8 cellular contexts compared by ENCODE assay signal in the genomic region with DNA sequence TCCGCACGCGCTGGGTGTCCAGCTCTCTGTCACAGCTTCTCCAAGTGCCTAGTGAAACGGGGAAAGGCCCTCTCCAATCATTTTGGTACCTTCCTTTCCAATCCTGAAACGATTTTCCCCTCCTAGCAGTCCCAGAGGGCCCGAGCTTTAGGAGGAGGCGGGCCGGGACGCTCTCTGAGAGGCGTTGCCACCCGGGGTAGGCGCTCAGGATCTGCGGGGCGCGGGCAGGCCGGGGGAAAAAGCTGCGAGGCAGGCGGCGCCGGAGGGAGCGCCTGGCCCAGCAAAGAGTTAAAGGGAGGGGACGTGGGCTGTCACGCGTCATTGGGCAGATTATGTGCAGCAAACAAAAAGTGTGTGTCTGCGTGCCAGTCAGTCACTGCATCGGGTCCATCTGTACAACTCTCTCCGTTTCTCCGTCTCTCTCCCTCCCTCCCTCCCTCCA. TPM values are rescaled to one million over a fixed set of nuclear protein-coding genes. Genes with fewer than 3 reads are reported as not detected.
DNase-seq lines count a peak whose midpoint lies in the region; ATAC-seq, FAIRE-seq and TF ChIP-seq lines count a peak whose summit lies in the region.

A gene (plus strand): TSS at position 372 of the 442 bp plus-strand sequence. CDS start 2,578 bp downstream, outside the sequence.

- peak within 1 kb of the TSS; percentile 67 to 75 for H3K4me2 ChIP-seq in H1 (ENCODE audit: insufficient read depth in 1 of 2, low read depth in 2 of 2, low read length in 2 of 2)

- peaks cover 27 to 38% of the 10 kb centered on the region in 2 experiments for H4K20me1 ChIP-seq in H1 (replicated peaks in 1 of 2; ENCODE audit: control insufficient read depth in 1 of 2, insufficient read depth in 2 of 2, low read length in 2 of 2)

- intact Hi-C loops in Right ventricle myocardium superior (cut with DNase I) (no loop called here), Right ventricle myocardium inferior (cut with DNase I) (no loop called here)

- no peak within 1 kb of the TSS for H3K14ac ChIP-seq in H1 (ENCODE audit: insufficient read length)

- no peak for TF ChIP-seq POLR2A in H1 (IDR thresholded peaks at IDR 0.05; ENCODE audit: control extremely low read depth in 1 of 2, low read depth in 2 of 2, low read length in 2 of 2)

- TF ChIP-seq CTCF in H1 (IDR thresholded peaks at IDR 0.05; ENCODE audit: control extremely low read depth in 1 of 3, insufficient read depth in 1 of 3, low read depth in 1 of 3, low read length in 3 of 3) (no peak), neural crest cell (conservative IDR thresholded peaks at IDR 0.05) (no peak)

- no peak within 1 kb of the TSS for H2AFZ ChIP-seq in H1 (ENCODE audit: low read length)

- no peaks in the 10 kb centered on the region for H3K79me1 ChIP-seq in H1 (ENCODE audit: low read depth, low read length)

- CTCF ChIA-PET in H1 (lab: Charles Lee; ENCODE audit: partially characterized antibody) = interaction anchor here (1.1 to 9.2 kb wide), 5 partner anchors 9 to 73 kb away, joined by 3 to 170 read pairs (median 10); no protein-coding TSS in a partner anchor

- WGBS in H1 (ENCODE audit: extremely low coverage in 1 of 2, insufficient coverage in 1 of 2, insufficient read length in 1 of 2, insufficient replicate concordance in 2 of 2, low coverage in 1 of 2, low lambda C conversion rate in 2 of 2, missing lambda C conversion rate in 1 of 2), 2 experiments = 3% methylated on average over 24 of the region's 28 CpGs; no CpG with 5 or more reads in 1 of the 2 experiments

- no peak within 1 kb of the TSS for H3K9ac ChIP-seq in H1 (replicated peaks in 1 of 4; ENCODE audit: extremely low read depth in 1 of 4, low read depth in 3 of 4, low read length in 3 of 4)

- FAIRE-seq in H1 (lab: Jason Lieb, UNC) = no peak

- H3K27ac ChIP-seq in H1 (ENCODE audit: low read depth, low read length) = no peak within 1 kb of the TSS

- H3K36me3 ChIP-seq in H1 (ENCODE audit: control insufficient read depth in 2 of 4, insufficient read depth in 4 of 4, low read length in 3 of 4) = no peaks in the 10 kb centered on the region; a peak in 1 of 8 replicates

- H2BK5ac ChIP-seq in H1 (ENCODE audit: low read depth, low read length) = no peak within 1 kb of the TSS

- no peak within 1 kb of the TSS for H3K56ac ChIP-seq in H1 (replicated peaks; ENCODE audit: insufficient read length, low read depth, low read length)

- H3K23ac ChIP-seq in H1 (ENCODE audit: insufficient read length) = no peak within 1 kb of the TSS

- H3K79me2 ChIP-seq in H1 (ENCODE audit: control insufficient read depth in 1 of 2, insufficient read depth in 2 of 2, low read length in 2 of 2) = no peaks in the 10 kb centered on the region

- H2AK5ac ChIP-seq in H1 (ENCODE audit: low read depth, low read length) = no peak within 1 kb of the TSS

- H3K4ac ChIP-seq in H1 (replicated peaks; ENCODE audit: insufficient read length, low read depth, low read length) = no peak within 1 kb of the TSS

- DNase-seq in Right ventricle myocardium superior (no peak), Right ventricle myocardium inferior (ENCODE audit: missing footprints) (no peak), H1 (ENCODE audit: low read depth in 1 of 2, low spot score in 2 of 2) (peak in 1 of 2 experiments; percentile 62), neural crest cell (ENCODE audit: low read depth, low spot score) (no peak), SKM-1 (lab: John Stamatoyannopoulos, UW; ENCODE audit: unreplicated experiment) (no peak), SIG-M5 treated with dmso at 0.1 percent for 504 hours (lab: John Stamatoyannopoulos, UW; ENCODE audit: unreplicated experiment) (no peak)

- no peaks in the 10 kb centered on the region for H3K9me3 ChIP-seq in H1 (ENCODE audit: insufficient read depth in 2 of 2, low read depth in 1 of 2, low read length in 1 of 2)

- H3K4me3 ChIP-seq in H1 (ENCODE audit: extremely low read depth in 1 of 4, insufficient read depth in 2 of 4, low read depth in 3 of 4, low read length in 4 of 4) = peak within 1 kb of the TSS in 3 of 4 experiments; percentile 7 to 47 (median 7); a peak in 5 of 8 replicates

- no peak within 1 kb of the TSS for H2BK12ac ChIP-seq in H1 (ENCODE audit: low read depth, low read length)

- H4K91ac ChIP-seq in H1 (replicated peaks; ENCODE audit: insufficient read length, low read length) = no peak within 1 kb of the TSS

- no peak for TF ChIP-seq RAD21 in H1 (IDR thresholded peaks at IDR 0.05 in 1 of 2, conservative IDR thresholded peaks at IDR 0.05 in 1 of 2; ENCODE audit: low read depth in 2 of 2, low read length in 2 of 2)

- H3K4me1 Mint-ChIP-seq in T-helper 1 cell treated with Interleukin-12 subunit alpha and Interleukin-12 subunit beta and Interleukin-4 antibody, amounts not matched to agents 30 μg/mL and 1 μg/mL, for 36 hours (ENCODE audit: low read depth) = peaks cover 49% of the 10 kb centered on the region
- peaks cover 38% of the 10 kb centered on the region for H3K4me1 Mint-ChIP-seq in neural crest cell

- H3K4me1 ChIP-seq in H1 (replicated peaks in 1 of 4; ENCODE audit: control insufficient read depth in 3 of 4, insufficient read depth in 4 of 4, low read length in 3 of 4) = peaks cover 4 to 13% (median 8%) of the 10 kb centered on the region in 4 experiments

- no peak within 1 kb of the TSS for H2BK15ac ChIP-seq in H1 (ENCODE audit: low read length)

- peaks cover 91 to 100% (median 96%) of the 10 kb centered on the region in 4 experiments for H3K27me3 ChIP-seq in H1 (replicated peaks in 1 of 4; ENCODE audit: control insufficient read depth in 3 of 4, extremely low read depth in 1 of 4, insufficient read depth in 3 of 4, low read length in 3 of 4)

- no peak within 1 kb of the TSS for H4K5ac ChIP-seq in H1 (ENCODE audit: insufficient read length, low read depth, low read length)

- peaks cover 59% of the 10 kb centered on the region for H3K27me3 Mint-ChIP-seq in T-helper 1 cell treated with Interleukin-12 subunit alpha and Interleukin-12 subunit beta and Interleukin-4 antibody, amounts not matched to agents 30 μg/mL and 1 μg/mL, for 36 hours (ENCODE audit: low read depth)
- H3K27me3 Mint-ChIP-seq in neural crest cell (ENCODE audit: low read depth) = peaks cover 98% of the 10 kb centered on the region

- H3K9me3 Mint-ChIP-seq in T-helper 1 cell treated with Interleukin-12 subunit alpha and Interleukin-12 subunit beta and Interleukin-4 antibody, amounts not matched to agents 30 μg/mL and 1 μg/mL, for 36 hours = no peaks in the 10 kb centered on the region
- H3K9me3 Mint-ChIP-seq in neural crest cell = no peaks in the 10 kb centered on the region

- no peak for TF ChIP-seq EP300 in H1 (IDR thresholded peaks at IDR 0.05; ENCODE audit: borderline replicate concordance in 1 of 2, low read depth in 2 of 2, low read length in 2 of 2)

- no peak within 1 kb of the TSS for H4K8ac ChIP-seq in H1 (ENCODE audit: extremely low read depth, insufficient read depth, low read length)

- ATAC-seq in Right ventricle myocardium superior (ENCODE audit: poor library complexity) (peak; percentile 24), Right ventricle myocardium inferior (no peak), HG03520 (IDR thresholded peaks at IDR 0.05; ENCODE audit: unreplicated experiment) (no peak)

- H3K36me3 Mint-ChIP-seq in T-helper 1 cell treated with Interleukin-12 subunit alpha and Interleukin-12 subunit beta and Interleukin-4 antibody, amounts not matched to agents 30 μg/mL and 1 μg/mL, for 36 hours (ENCODE audit: low read depth) = peaks cover 72% of the 10 kb centered on the region
- H3K36me3 Mint-ChIP-seq in neural crest cell (ENCODE audit: low read depth) = no peaks in the 10 kb centered on the region

- H3K23me2 ChIP-seq in H1 (ENCODE audit: low read depth, low read length) = no peaks in the 10 kb centered on the region; the same call in 1 of the 2 replicates

- peak within 1 kb of the TSS; percentile 77 for H3K4me3 Mint-ChIP-seq in T-helper 1 cell treated with Interleukin-12 subunit alpha and Interleukin-12 subunit beta and Interleukin-4 antibody, amounts not matched to agents 30 μg/mL and 1 μg/mL, for 36 hours
- H3K4me3 Mint-ChIP-seq in neural crest cell = peak within 1 kb of the TSS; percentile 85

- H3K18ac ChIP-seq in H1 (ENCODE audit: extremely low read depth, low read length) = no peak within 1 kb of the TSS

- H3K27ac Mint-ChIP-seq in T-helper 1 cell treated with Interleukin-12 subunit alpha and Interleukin-12 subunit beta and Interleukin-4 antibody, amounts not matched to agents 30 μg/mL and 1 μg/mL, for 36 hours = peak within 1 kb of the TSS; percentile 17
- H3K27ac Mint-ChIP-seq in neural crest cell (ENCODE audit: unreplicated experiment) = peak within 1 kb of the TSS; percentile 59

- H2BK20ac ChIP-seq in H1 (ENCODE audit: low read length) = no peak within 1 kb of the TSS

- POLR2A ChIA-PET in H1 (lab: Charles Lee; ENCODE audit: partially characterized antibody) = interaction anchor here (0.8 to 1.3 kb wide), 3 partner anchors 9 to 840 kb away, joined by 3 read pairs; no protein-coding TSS in a partner anchor

- H2BK120ac ChIP-seq in H1 (replicated peaks; ENCODE audit: low read depth, low read length) = no peak within 1 kb of the TSS

TF ChIP-seq in H1, 55 proteins besides CTCF, POLR2A, EP300 and RAD21 (continues in another document):
- TF ChIP-seq ZNF274 (IDR thresholded peaks at IDR 0.05; ENCODE audit: borderline replicate concordance, extremely low read depth, low read length) = no peak

RNA-seq across cellular contexts. Expression of the gene that starts here (rescaled TPM):
- total RNA-seq in Right ventricle myocardium superior (0.73 TPM), Right ventricle myocardium inferior (1.2 TPM), neural crest cell (2.6 and 2.9 TPM in 2 replicates)
- 0.10 TPM in 1 of 2 replicates, not detected in the other for total RNA-seq in H1 (2021; fragmentation: NEBNext Ultra II Directional; extraction: Animal tissue kit (Norgen Biotek cat#: 25700))
- polyA plus RNA-seq in H1 (2011; rRNA removed) = 0.03 TPM in 1 of 2 replicates, not detected in the other
- 0.03 TPM for polyA plus RNA-seq in H1 (2011; cell fraction: cytosol; rRNA removed)
- polyA plus RNA-seq in H1 (2011; cell fraction: nucleus; rRNA removed) = 0.13 TPM
- polyA plus RNA-seq in H1 (2012, experiment 1 of 2) = not detected in 4 replicates
- not detected for polyA plus RNA-seq in H1 (2012, experiment 2 of 2)
- polyA plus RNA-seq in H1 (2013, experiment 1 of 2) = 0.08 TPM
- polyA plus RNA-seq in H1 (2013, experiment 2 of 2) = 0.07 TPM
- polyA minus RNA-seq in H1 (2011; rRNA and poly(A)+ RNA removed) = not detected in 2 replicates
- polyA minus RNA-seq in H1 (2011; cell fraction: cytosol; rRNA and poly(A)+ RNA removed) = not detected
- polyA minus RNA-seq in H1 (2011; cell fraction: nucleus; rRNA and poly(A)+ RNA removed) = not detected

Comparison
In these comparisons a context has a peak if more than half of its experiments do, and no peak if none do; other contexts are left out.
1. Peak in ATAC-seq in Right ventricle myocardium superior; RNA of the gene not detected or under 1 TPM.